In the genomic region with DNA sequence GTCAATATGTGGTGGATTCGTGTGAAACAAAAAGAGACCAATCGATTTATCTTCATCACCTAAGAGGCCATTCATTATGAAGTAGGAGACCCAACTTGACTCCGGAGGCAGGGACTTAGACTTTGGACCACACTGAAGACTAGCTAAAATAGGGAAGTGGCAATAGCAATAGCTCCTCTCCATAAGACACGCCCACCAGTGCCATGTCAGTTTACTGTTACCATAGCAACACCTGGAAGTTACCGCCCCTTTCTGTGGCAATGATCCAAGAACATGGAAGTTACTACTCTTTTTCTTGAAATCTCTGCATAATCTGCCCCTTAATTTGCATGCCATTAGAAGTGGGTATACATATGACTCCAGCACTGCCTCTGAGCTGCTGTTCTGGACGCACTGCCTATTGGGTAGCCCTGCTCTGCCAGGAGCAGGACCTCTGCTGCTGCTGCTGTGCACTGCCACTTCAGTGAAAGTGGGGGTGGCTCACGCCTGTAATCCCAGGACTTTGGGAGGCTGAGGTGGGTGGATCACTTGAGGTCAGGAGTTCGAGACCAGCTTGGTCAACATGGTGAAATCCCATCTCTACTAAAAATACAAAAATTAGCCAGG, we compare ENCODE assay signal across 14 cellular contexts.
DNase-seq lines count a peak whose midpoint lies in the region; ATAC-seq, FAIRE-seq and TF ChIP-seq lines count a peak whose summit lies in the region.
"Had no signal": no experiment of that assay in that cellular context is flagged by ENCODE, and none has a peak within 500 bp of the region (broad histone marks: within the 10 kb centered on the region; RNA-seq: fewer than 3 reads in every experiment).

No MANE protein-coding gene starts in this region.

- H3K4me3 ChIP-seq in A549 (peak overlapping the region; percentile 34), GM23248 (peak overlapping the region; percentile 72), vagina (no peak overlapping the region)
- H3K4me3 ChIP-seq: left lung had no signal

- H3K27ac ChIP-seq in A549 (peak overlapping the region in 1 of 2 experiments; percentile 56; a peak in 2 of 6 replicates), GM23248 (no peak overlapping the region), vagina (no peak overlapping the region)

- TF ChIP-seq CTCF in A549 (IDR thresholded peaks at IDR 0.05) (no peak), vagina (IDR thresholded peaks at IDR 0.05) (no peak)

- no peaks in the 10 kb centered on the region for H3K36me3 ChIP-seq in GM23248 (ENCODE audit: low read depth)
- H3K36me3 ChIP-seq in vagina, result no peaks in the 10 kb centered on the region
- H3K36me3 ChIP-seq: left lung had no signal

- H3K9ac ChIP-seq in GM23248, result no peak overlapping the region

- H3K27me3 ChIP-seq in GM23248 (replicated peaks; ENCODE audit: insufficient read depth) (no peaks in the 10 kb centered on the region), vagina (no peaks in the 10 kb centered on the region)
- H3K27me3 ChIP-seq: left lung had no signal

- H3K4me2 ChIP-seq in A549 (peak overlapping the region; percentile 71), GM23248 (ENCODE audit: unreplicated experiment) (peak overlapping the region; percentile 98)

- peak; percentile 59 for FAIRE-seq in A549 (lab: Jason Lieb, UNC)
- FAIRE-seq: frontal cortex had no signal

- in situ Hi-C loops in GM23248 (cut with MboI), result no loop called here

- H3K9me3 ChIP-seq in A549, result no peaks in the 10 kb centered on the region
- no peaks in the 10 kb centered on the region for H3K9me3 ChIP-seq in GM23248 (ENCODE audit: low read depth)
- H3K9me3 ChIP-seq in vagina, result no peaks in the 10 kb centered on the region
- H3K9me3 ChIP-seq: left lung had no signal

- 6% methylated on average over 7 of the region's 8 CpGs for WGBS in A549 (ENCODE audit: missing lambda C conversion rate)
- WGBS in GM23248 (ENCODE audit: low coverage in 1 of 2, low lambda C conversion rate in 2 of 2, missing lambda C conversion rate in 2 of 2), 2 experiments, result 78% methylated on average over 7 of the region's 8 CpGs

- peak; percentile 25 to 81 for DNase-seq in A549 (ENCODE audit: low read depth in 1 of 2, low spot score in 1 of 2)
- DNase-seq in GM23248, result peak; percentile 63
- DNase-seq in OCI-M1 (lab: John Stamatoyannopoulos, UW), result peak; percentile 44
- DNase-seq in erythroblast (lab: John Stamatoyannopoulos, UW), result peak; percentile 1
- no peak for DNase-seq in vagina (ENCODE audit: extremely low spot score in 2 of 2)
- DNase-seq in pons (ENCODE audit: low spot score), result no peak
- no peak for DNase-seq in T-helper 1 cell
- DNase-seq: activated CD4-positive, alpha-beta T cell treated with anti-CD3 and anti-CD28 coated beads for 1 hour; central memory CD4-positive, alpha-beta T cell; stimulated activated CD4-positive, alpha-beta T cell treated with anti-CD3 and anti-CD28 coated beads, Interleukin-2, amount 100 ng/mL, for 48 hours had no signal

- intact Hi-C loops in vagina (cut with DNase I), result no loop called here

- no peaks in the 10 kb centered on the region for H3K9me2 ChIP-seq in GM23248 (ENCODE audit: insufficient read depth)

- no peak overlapping the region for H2AFZ ChIP-seq in GM23248

- POLR2A ChIA-PET in A549 (lab: Yijun Ruan, JAX), result no interaction called here

- CTCF ChIA-PET in A549 (lab: Yijun Ruan, JAX), result interaction anchor here (1.1 to 3.9 kb wide), 5 partner anchors 10 to 431 kb away, joined by 3 to 31 read pairs (median 4); no protein-coding TSS in a partner anchor

- H4K20me1 ChIP-seq in GM23248 (ENCODE audit: insufficient read depth), result no peaks in the 10 kb centered on the region

- ATAC-seq in A549 (peak; percentile 65 to 81; a peak in 4 of 6 replicates), GM18502 (IDR thresholded peaks at IDR 0.05; ENCODE audit: poor library complexity, unreplicated experiment) (no peak)
- ATAC-seq: activated T-helper 17 cell treated with anti-CD3 and anti-CD28 coated beads, Interleukin-2, amount 50 U/mL, for 72 hours had no signal

- TF ChIP-seq POLR2A in A549 (IDR thresholded peaks at IDR 0.05; ENCODE audit: low read length) (no peak), erythroblast (IDR thresholded peaks at IDR 0.05; ENCODE audit: low read length) (no peak), vagina (IDR thresholded peaks at IDR 0.05) (no peak)

- no peak for TF ChIP-seq RAD21 in A549 (conservative IDR thresholded peaks at IDR 0.05 in 1 of 2, IDR thresholded peaks at IDR 0.05 in 1 of 2)

- H3K4me1 ChIP-seq in A549 (no peaks in the 10 kb centered on the region), GM23248 (ENCODE audit: insufficient read depth) (peaks cover 12% of the 10 kb centered on the region; the same call in 1 of the 2 replicates), vagina (peaks cover 12% of the 10 kb centered on the region)
- H3K4me1 ChIP-seq: left lung had no signal

- no peaks in the 10 kb centered on the region for H3K79me2 ChIP-seq in GM23248 (ENCODE audit: insufficient read depth)

- no peak for TF ChIP-seq EP300 in A549 (IDR thresholded peaks at IDR 0.05)

- 0 out of 2 replicates have a peak, but pooled peaks cover 9% of the 10 kb centered on the region for H3F3A ChIP-seq in GM23248 (ENCODE audit: insufficient read depth)

TF ChIP-seq in A549, 52 proteins besides CTCF, POLR2A, EP300 and RAD21:
- TF ChIP-seq ZNF302 (CRISPR knock-in tag; IDR thresholded peaks at IDR 0.05) (no peak), ZC3H11A (IDR thresholded peaks at IDR 0.05) (no peak), JUN (IDR thresholded peaks at IDR 0.05) (no peak), HDAC2 (IDR thresholded peaks at IDR 0.05) (no peak), MAZ (IDR thresholded peaks at IDR 0.05; ENCODE audit: borderline replicate concordance, low read depth, low read length) (no peak), NFE2L2 (conservative IDR thresholded peaks at IDR 0.05; ENCODE audit: low read length) (no peak), FOXS1 (CRISPR knock-in tag; IDR thresholded peaks at IDR 0.05) (no peak), SMC3 (IDR thresholded peaks at IDR 0.05) (no peak), GATA3 (IDR thresholded peaks at IDR 0.05; ENCODE audit: borderline replicate concordance) (no peak), MYC (IDR thresholded peaks at IDR 0.05; ENCODE audit: borderline replicate concordance, low read length) (no peak), BHLHE40 (IDR thresholded peaks at IDR 0.05; ENCODE audit: low read depth, low read length) (no peak), RARB (CRISPR knock-in tag; IDR thresholded peaks at IDR 0.05) (no peak), RCOR1 (IDR thresholded peaks at IDR 0.05; ENCODE audit: low read depth, low read length) (no peak)
- TF ChIP-seq, protein P1, sequence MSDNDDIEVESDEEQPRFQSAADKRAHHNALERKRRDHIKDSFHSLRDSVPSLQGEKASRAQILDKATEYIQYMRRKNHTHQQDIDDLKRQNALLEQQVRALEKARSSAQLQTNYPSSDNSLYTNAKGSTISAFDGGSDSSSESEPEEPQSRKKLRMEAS (IDR thresholded peaks at IDR 0.05), result no peak

Comparison
In these comparisons a context has a peak if more than half of its experiments do, and no peak if none do; other contexts are left out.
1. DNase-seq: peak in A549 (2 of 2), GM23248 (single experiment), OCI-M1 (single experiment) and erythroblast (2 of 2); none in vagina (0 of 2), pons (single experiment) and T-helper 1 cell (0 of 5).
2. H3K4me3 ChIP-seq: peak in A549 (single experiment) and GM23248 (single experiment); none in vagina (0 of 2).